Comparison of ENCODE assay signal across 19 cellular contexts in the genomic region with DNA sequence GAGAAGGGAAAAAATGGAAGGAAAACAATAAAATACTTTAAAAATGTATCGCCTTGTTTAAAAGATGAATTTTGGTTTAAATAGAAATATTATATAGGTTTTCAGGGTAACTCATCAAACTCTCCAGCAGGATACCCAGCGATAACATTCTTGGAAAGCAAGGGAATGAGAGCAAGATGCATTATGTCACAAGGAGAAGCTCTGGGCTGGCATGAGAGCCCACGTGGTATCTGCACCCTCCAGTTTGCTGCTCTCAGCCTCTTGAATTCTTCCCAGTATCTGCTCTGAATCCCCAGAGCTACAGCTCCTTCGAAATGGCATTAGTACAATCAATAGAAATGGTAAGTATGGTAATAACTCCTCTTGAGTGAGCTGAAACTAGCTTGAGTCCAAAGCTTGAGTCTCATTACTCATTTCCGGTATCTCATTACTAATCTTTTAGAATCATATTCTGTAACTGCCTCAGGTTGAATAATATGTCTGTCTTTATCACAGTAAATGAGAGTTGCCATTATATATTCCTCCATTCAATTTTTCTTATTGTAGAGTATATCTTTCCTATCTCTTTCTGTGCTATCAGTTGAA. TPM values are rescaled to one million over a fixed set of nuclear protein-coding genes. Genes with fewer than 3 reads are reported as not detected.
DNase-seq lines count a peak whose midpoint lies in the region; ATAC-seq, FAIRE-seq and TF ChIP-seq lines count a peak whose summit lies in the region.
"Had no signal": no experiment of that assay in that cellular context is flagged by ENCODE, and none has a peak within 500 bp of the region (broad histone marks: within the 10 kb centered on the region; RNA-seq: fewer than 3 reads in every experiment).

No MANE protein-coding gene starts in this region.

- no peak overlapping the region for H3K27ac Mint-ChIP-seq in CD8-positive, alpha-beta T cell
- H3K27ac Mint-ChIP-seq: activated CD8-positive, alpha-beta T cell treated with anti-CD3 and anti-CD28 coated beads for 36 hours; activated naive CD8-positive, alpha-beta T cell had no signal

- DNase-seq in A172 (ENCODE audit: low spot score) (peak; percentile 49), GM12865 (ENCODE audit: low read depth) (peak; percentile 42), PC-9 (no peak), bronchial epithelial cell (ENCODE audit: low read depth) (peak; percentile 81), NCI-H146 treated with DMSO at 0.1 percent for 48 hours (lab: John Stamatoyannopoulos, UW; ENCODE audit: unreplicated experiment) (no peak), retina (no peak)
- DNase-seq in CD8-positive, alpha-beta T cell, result no peak
- DNase-seq: activated CD8-positive, alpha-beta T cell treated with anti-CD3 and anti-CD28 coated beads for 36 hours; activated T-cell treated with anti-CD3 and anti-CD28 coated beads, Interleukin-2, amount 50 U/mL, for 48 hours; GDM1; NCI-H1092 treated with DMSO at 0.1 percent for 48 hours; NCI-H2227 treated with DMSO at 0.1 percent for 48 hours; occipital lobe; sigmoid colon; stimulated activated CD4-positive, alpha-beta T cell treated with anti-CD3 and anti-CD28 coated beads, Interleukin-2, amount 100 ng/mL, for 24 hours; substantia nigra had no signal

- peaks cover 9% of the 10 kb centered on the region for H3K4me1 Mint-ChIP-seq in CD8-positive, alpha-beta T cell (ENCODE audit: low read depth)

- peaks cover 17% of the 10 kb centered on the region for H3K27me3 Mint-ChIP-seq in CD8-positive, alpha-beta T cell (ENCODE audit: low read depth)

- H3K36me3 ChIP-seq in PC-9 (ENCODE audit: low read depth) (no peaks in the 10 kb centered on the region), bronchial epithelial cell (ENCODE audit: control insufficient read depth, insufficient read depth, low read length) (no peaks in the 10 kb centered on the region)
- H3K36me3 ChIP-seq in CD8-positive, alpha-beta T cell (ENCODE audit: insufficient read depth, low read length), result no peaks in the 10 kb centered on the region
- H3K36me3 ChIP-seq: sigmoid colon had no signal

- H3K36me3 Mint-ChIP-seq in CD8-positive, alpha-beta T cell, result peaks cover 3% of the 10 kb centered on the region
- H3K36me3 Mint-ChIP-seq: activated naive CD8-positive, alpha-beta T cell had no signal

- H3K9me3 Mint-ChIP-seq in CD8-positive, alpha-beta T cell, result no peaks in the 10 kb centered on the region
- H3K9me3 Mint-ChIP-seq: activated CD8-positive, alpha-beta T cell treated with anti-CD3 and anti-CD28 coated beads for 36 hours had no signal

- H3K9me3 ChIP-seq in PC-9 (ENCODE audit: insufficient read depth, low read depth), result no peaks in the 10 kb centered on the region
- H3K9me3 ChIP-seq in CD8-positive, alpha-beta T cell (ENCODE audit: low read length), result no peaks in the 10 kb centered on the region
- H3K9me3 ChIP-seq: sigmoid colon had no signal

- H3F3A ChIP-seq in PC-9 (ENCODE audit: insufficient read depth, low read depth), result peaks cover 16% of the 10 kb centered on the region; the same call in 1 of the 2 replicates

- POLR2A ChIA-PET in PC-9 (lab: Charles Lee; ENCODE audit: unreplicated experiment), result interaction anchor here (0.7 kb wide), 1 partner anchor 1244 kb away, joined by 5 read pairs; no protein-coding TSS in a partner anchor
- POLR2A ChIA-PET in CD8-positive, alpha-beta T cell (lab: Charles Lee), result no interaction called here

- CTCF ChIA-PET in PC-9 (lab: Charles Lee), result no interaction called here
- CTCF ChIA-PET in CD8-positive, alpha-beta T cell (lab: Charles Lee), result interaction anchor here (0.5 to 3.3 kb wide), 2 partner anchors 13 to 339 kb away, joined by 4 to 13 read pairs; no protein-coding TSS in a partner anchor

- TF ChIP-seq CTCF in GM12865 (IDR thresholded peaks at IDR 0.05; ENCODE audit: insufficient read depth, low read depth, low read length, missing control alignments) (no peak), PC-9 (conservative IDR thresholded peaks at IDR 0.05) (no peak), bronchial epithelial cell (IDR thresholded peaks at IDR 0.05; ENCODE audit: insufficient read depth, low read length, severe bottlenecking) (no peak)
- TF ChIP-seq CTCF in CD8-positive, alpha-beta T cell (IDR thresholded peaks at IDR 0.05), result no peak

- no peaks in the 10 kb centered on the region for H3K79me2 ChIP-seq in PC-9 (ENCODE audit: low read depth)

- no peak overlapping the region for H2AFZ ChIP-seq in PC-9

- H3K4me3 ChIP-seq in GM12865 (ENCODE audit: low read depth, low read length) (no peak overlapping the region), PC-9 (no peak overlapping the region), bronchial epithelial cell (ENCODE audit: low read depth, low read length) (no peak overlapping the region)
- H3K4me3 ChIP-seq in CD8-positive, alpha-beta T cell (ENCODE audit: low read depth, low read length), result no peak overlapping the region
- H3K4me3 ChIP-seq: sigmoid colon had no signal

- H3K27me3 ChIP-seq in PC-9 (ENCODE audit: insufficient read depth, low read depth) (no peaks in the 10 kb centered on the region), bronchial epithelial cell (ENCODE audit: control insufficient read depth, insufficient read depth, low read length) (no peaks in the 10 kb centered on the region)
- H3K27me3 ChIP-seq in CD8-positive, alpha-beta T cell (ENCODE audit: insufficient read depth, low read length), result no peaks in the 10 kb centered on the region

- H3K27ac ChIP-seq in PC-9, result 0 out of 2 replicates have a peak overlapping the region, but pooled peaks have one; percentile 20
- H3K27ac ChIP-seq in CD8-positive, alpha-beta T cell (ENCODE audit: low read depth, low read length), result no peak overlapping the region
- H3K27ac ChIP-seq: sigmoid colon had no signal

- no TSS peak for BruUV-seq in PC-9 (replicated peaks; lab: Mats Ljungman, UMichigan)

- ATAC-seq in CD8-positive, alpha-beta T cell, result no peak
- no peak for ATAC-seq in GM21786 (IDR thresholded peaks at IDR 0.05; ENCODE audit: unreplicated experiment)
- ATAC-seq: activated CD8-positive, alpha-beta T cell treated with anti-CD3 and anti-CD28 coated beads for 36 hours; HCT116 had no signal

- H3K9me2 ChIP-seq in PC-9 (ENCODE audit: insufficient read depth), result no peaks in the 10 kb centered on the region

- no peak overlapping the region for H3K4me3 Mint-ChIP-seq in CD8-positive, alpha-beta T cell
- H3K4me3 Mint-ChIP-seq: activated CD8-positive, alpha-beta T cell treated with anti-CD3 and anti-CD28 coated beads for 36 hours; activated naive CD8-positive, alpha-beta T cell had no signal

- H3K4me1 ChIP-seq in PC-9 (replicated peaks; ENCODE audit: insufficient read depth), result peaks cover 37% of the 10 kb centered on the region
- no peaks in the 10 kb centered on the region for H3K4me1 ChIP-seq in CD8-positive, alpha-beta T cell (ENCODE audit: insufficient read depth, low read length)

- H4K20me1 ChIP-seq in PC-9 (ENCODE audit: insufficient read depth), result no peaks in the 10 kb centered on the region

- no peak for FAIRE-seq in bronchial epithelial cell (lab: Jason Lieb, UNC)

- intact Hi-C loops in PC-9 (cut with micrococcal nuclease; ENCODE audit: unreplicated experiment), result loop anchor here (10.0 kb wide), 1 partner anchor 437 kb away; no protein-coding TSS in a partner anchor
- intact Hi-C loops in CD8-positive, alpha-beta T cell (cut with DNase I, micrococcal nuclease), result no loop called here

- H3K4me2 ChIP-seq in PC-9, result no peak overlapping the region

RNA-seq across cellular contexts. Expression of gene TMEM242, which starts 4.9 kb away (rescaled TPM):
- 2.8 and 5.4 TPM in 2 replicates for total RNA-seq in A172 (2014; rRNA removed; shearing (Covaris generic))
- total RNA-seq in PC-9 (2021) (8.1 and 8.7 TPM in 2 replicates), bronchial epithelial cell (7.1 and 7.2 TPM in 2 replicates)
- total RNA-seq in CD8-positive, alpha-beta T cell, result 10 to 100 TPM; 13.8 to 14.0 TPM

RNA-seq across cellular contexts. Expression of gene ZDHHC14, which starts 52.8 kb away (rescaled TPM):
- 3.5 and 5.5 TPM in 2 replicates for total RNA-seq in A172 (2014; rRNA removed; shearing (Covaris generic))
- total RNA-seq in PC-9 (2021) (5.6 and 6.8 TPM in 2 replicates), bronchial epithelial cell (1.8 TPM in 2 replicates)
- 1 to 10 TPM; 2.3 to 2.6 TPM for total RNA-seq in CD8-positive, alpha-beta T cell

Comparison
In these comparisons a context has a peak if more than half of its experiments do, and no peak if none do; other contexts are left out.
1. DNase-seq: peak in A172 (single experiment), GM12865 (single experiment) and bronchial epithelial cell (single experiment); none in PC-9 (0 of 2), NCI-H146 treated with DMSO at 0.1 percent for 48 hours (single experiment), retina (single experiment) and CD8-positive, alpha-beta T cell (0 of 7).